ENCODE assay signal across 8 cellular contexts in genomic region chr19:11338569-11339253, GRCh38. TPM values are rescaled to one million over a fixed set of nuclear protein-coding genes. Genes with fewer than 3 reads are reported as not detected.
A peak's percentile ranks its signal among the peaks of the same experiment; 100 is the strongest.
DNase-seq lines count a peak whose midpoint lies in the region; ATAC-seq and TF ChIP-seq lines count a peak whose summit lies in the region.
"Had no signal": no experiment of that assay in that cellular context is flagged by ENCODE, and none has a peak within 500 bp of the region (broad histone marks: within the 10 kb centered on the region; RNA-seq: fewer than 3 reads in every experiment).

No MANE protein-coding gene starts in this region.

- peak overlapping the region; percentile 78 for H3K4me3 ChIP-seq in iPS-18c (ENCODE audit: insufficient read depth, low read depth, low read length)

- peak overlapping the region; percentile 80 for H3K4me3 Mint-ChIP-seq in HFFc6
- peak overlapping the region; percentile 72 for H3K4me3 Mint-ChIP-seq in activated naive CD8-positive, alpha-beta T cell treated with anti-CD3 and anti-CD28 coated beads for 36 hours
- peak overlapping the region; percentile 83 for H3K4me3 Mint-ChIP-seq in stimulated activated memory B cell treated with anti-CD40 and anti-IgM and Interleukin-4, amounts not matched to agents 10 μg/mL and 1 μg/mL and 100 μg/mL, for 72 hours

- no peaks in the 10 kb centered on the region for H3K27me3 Mint-ChIP-seq in HFFc6 (ENCODE audit: insufficient read depth)
- H3K27me3 Mint-ChIP-seq in activated naive CD8-positive, alpha-beta T cell treated with anti-CD3 and anti-CD28 coated beads for 36 hours: no peaks in the 10 kb centered on the region
- no peaks in the 10 kb centered on the region for H3K27me3 Mint-ChIP-seq in stimulated activated memory B cell treated with anti-CD40 and anti-IgM and Interleukin-4, amounts not matched to agents 10 μg/mL and 1 μg/mL and 100 μg/mL, for 72 hours

- H3K4me1 Mint-ChIP-seq in HFFc6 (ENCODE audit: low read depth): peaks cover 10% of the 10 kb centered on the region
- H3K4me1 Mint-ChIP-seq in activated naive CD8-positive, alpha-beta T cell treated with anti-CD3 and anti-CD28 coated beads for 36 hours: peaks cover 17% of the 10 kb centered on the region
- H3K4me1 Mint-ChIP-seq in stimulated activated memory B cell treated with anti-CD40 and anti-IgM and Interleukin-4, amounts not matched to agents 10 μg/mL and 1 μg/mL and 100 μg/mL, for 72 hours: peaks cover 16% of the 10 kb centered on the region

- no peak for TF ChIP-seq CTCF in HFFc6 (IDR thresholded peaks at IDR 0.05)

- H3K9me3 Mint-ChIP-seq in HFFc6: no peaks in the 10 kb centered on the region
- no peaks in the 10 kb centered on the region for H3K9me3 Mint-ChIP-seq in activated naive CD8-positive, alpha-beta T cell treated with anti-CD3 and anti-CD28 coated beads for 36 hours
- peaks cover 3% of the 10 kb centered on the region for H3K9me3 Mint-ChIP-seq in stimulated activated memory B cell treated with anti-CD40 and anti-IgM and Interleukin-4, amounts not matched to agents 10 μg/mL and 1 μg/mL and 100 μg/mL, for 72 hours

- H3K27ac Mint-ChIP-seq in HFFc6: no peak overlapping the region
- no peak overlapping the region for H3K27ac Mint-ChIP-seq in activated naive CD8-positive, alpha-beta T cell treated with anti-CD3 and anti-CD28 coated beads for 36 hours
- peak overlapping the region; percentile 81 for H3K27ac Mint-ChIP-seq in stimulated activated memory B cell treated with anti-CD40 and anti-IgM and Interleukin-4, amounts not matched to agents 10 μg/mL and 1 μg/mL and 100 μg/mL, for 72 hours

- peaks cover 2% of the 10 kb centered on the region for H3K9me3 ChIP-seq in iPS-18c (ENCODE audit: control insufficient read depth, insufficient read depth, low read length)
- H3K9me3 ChIP-seq: SJSA1 had no signal

- peaks cover 20% of the 10 kb centered on the region for H3K36me3 Mint-ChIP-seq in HFFc6 (ENCODE audit: low read depth)
- H3K36me3 Mint-ChIP-seq in activated naive CD8-positive, alpha-beta T cell treated with anti-CD3 and anti-CD28 coated beads for 36 hours: peaks cover 20% of the 10 kb centered on the region
- peaks cover 37% of the 10 kb centered on the region for H3K36me3 Mint-ChIP-seq in stimulated activated memory B cell treated with anti-CD40 and anti-IgM and Interleukin-4, amounts not matched to agents 10 μg/mL and 1 μg/mL and 100 μg/mL, for 72 hours

- no peak for ATAC-seq in stimulated activated memory B cell treated with anti-CD40 and anti-IgM and Interleukin-4, amounts not matched to agents 10 μg/mL and 1 μg/mL and 100 μg/mL, for 72 hours
- ATAC-seq in GM18870 (IDR thresholded peaks at IDR 0.05; ENCODE audit: unreplicated experiment) (no peak), HG03159 (IDR thresholded peaks at IDR 0.05; ENCODE audit: unreplicated experiment) (no peak)

- intact Hi-C loops in posterior vena cava (cut with DNase I): no loop called here

- DNase-seq in HFFc6 (no peak), posterior vena cava (ENCODE audit: low spot score) (no peak)
- no peak for DNase-seq in activated naive CD8-positive, alpha-beta T cell treated with anti-CD3 and anti-CD28 coated beads for 36 hours

RNA-seq across cellular contexts. Expression of gene RAB3D, which starts 0.7 kb away (rescaled TPM):
- 10 to 100 TPM in 2 of 6 experiments, 1 to 10 TPM in 4; 6.7 to 11.1 (median 8.7) TPM for total RNA-seq in HFFc6 (2021; fragmentation: NEBNext Ultra II Directional; extraction: Animal tissue kit (Norgen Biotek cat#: 25700))
- 1 to 10 TPM; 3.2 to 4.2 TPM for total RNA-seq in activated naive CD8-positive, alpha-beta T cell treated with anti-CD3 and anti-CD28 coated beads for 36 hours
- total RNA-seq in posterior vena cava: 10 to 100 TPM; 33.5 to 34.2 TPM

RNA-seq across cellular contexts. Expression of gene TMEM205, which starts 7.4 kb away (rescaled TPM):
- 10 to 100 TPM; 36.9 to 51.8 (median 46.5) TPM for total RNA-seq in HFFc6 (2021; fragmentation: NEBNext Ultra II Directional; extraction: Animal tissue kit (Norgen Biotek cat#: 25700))
- total RNA-seq in activated naive CD8-positive, alpha-beta T cell treated with anti-CD3 and anti-CD28 coated beads for 36 hours: 10 to 100 TPM; 20.1 to 22.5 TPM
- 10 to 100 TPM; 41.5 to 42.9 TPM for total RNA-seq in posterior vena cava

RNA-seq across cellular contexts. Expression of gene CCDC159, which starts 7.6 kb away (rescaled TPM):
- 10 to 100 TPM in 4 of 6 experiments, 1 to 10 TPM in 2; 7.7 to 11.8 (median 10.4) TPM for total RNA-seq in HFFc6 (2021; fragmentation: NEBNext Ultra II Directional; extraction: Animal tissue kit (Norgen Biotek cat#: 25700))
- 1 to 10 TPM; 6.9 to 8.3 TPM for total RNA-seq in activated naive CD8-positive, alpha-beta T cell treated with anti-CD3 and anti-CD28 coated beads for 36 hours
- 10 to 100 TPM; 13.0 to 20.9 TPM for total RNA-seq in posterior vena cava

RNA-seq across cellular contexts. Expression of gene PLPPR2, which starts 16.5 kb away (rescaled TPM):
- total RNA-seq in HFFc6 (2021; fragmentation: NEBNext Ultra II Directional; extraction: Animal tissue kit (Norgen Biotek cat#: 25700)): 10 to 100 TPM; 52.4 to 82.2 (median 59.7) TPM
- 1 to 10 TPM in 1 of 2 experiments, under 1 TPM in 1; 0.70 to 1.2 TPM for total RNA-seq in activated naive CD8-positive, alpha-beta T cell treated with anti-CD3 and anti-CD28 coated beads for 36 hours
- 10 to 100 TPM; 38.4 to 40.2 TPM for total RNA-seq in posterior vena cava

RNA-seq across cellular contexts. Expression of gene SWSAP1, which starts 35.8 kb away (rescaled TPM):
- 1 to 10 TPM; 1.2 to 2.2 (median 1.6) TPM for total RNA-seq in HFFc6 (2021; fragmentation: NEBNext Ultra II Directional; extraction: Animal tissue kit (Norgen Biotek cat#: 25700))
- total RNA-seq in activated naive CD8-positive, alpha-beta T cell treated with anti-CD3 and anti-CD28 coated beads for 36 hours: 1 to 10 TPM; 2.1 to 2.2 TPM
- total RNA-seq in posterior vena cava: 1 to 10 TPM; 1.2 to 1.8 TPM
